Comparison of ENCODE assay signal across 14 cellular contexts in genomic region chr7:131223151-131223550, GRCh38.
DNase-seq lines count a peak whose midpoint lies in the region; ATAC-seq lines count a peak whose summit lies in the region.
"Had no signal": no experiment of that assay in that cellular context is flagged by ENCODE, and none has a peak within 500 bp of the region (broad histone marks: within the 10 kb centered on the region; RNA-seq: fewer than 3 reads in every experiment).

No MANE protein-coding gene starts in this region.

- peak overlapping the region; percentile 18 for H3K27ac Mint-ChIP-seq in stimulated activated effector memory CD8-positive, alpha-beta T cell treated with anti-CD3 and anti-CD28 coated beads, Interleukin-12 subunit alpha, Interleukin-12 subunit beta, amount 100 ng/mL, for 72 hours
- H3K27ac Mint-ChIP-seq: CD4-positive, alpha-beta T cell; HFFc6 had no signal

- H3K4me3 Mint-ChIP-seq in stimulated activated effector memory CD8-positive, alpha-beta T cell treated with anti-CD3 and anti-CD28 coated beads, Interleukin-12 subunit alpha, Interleukin-12 subunit beta, amount 100 ng/mL, for 72 hours: no peak overlapping the region
- H3K4me3 Mint-ChIP-seq: CD4-positive, alpha-beta T cell; HFFc6 had no signal

- H3K4me1 ChIP-seq in BLaER1 treated with 17β-estradiol and CSF1 and Interleukin-3, amounts not matched to agents 10 nM and 100 nM: peaks cover 29 to 46% (median 40%) of the 10 kb centered on the region in 10 experiments

- in situ Hi-C loops in G401 (cut with HindIII; ENCODE audit: low sequenced_read_pairs): no loop called here

- no peak overlapping the region for H3K4me3 ChIP-seq in BLaER1 treated with 17β-estradiol and CSF1 and Interleukin-3, amounts not matched to agents 10 nM and 100 nM

- no peaks in the 10 kb centered on the region for H3K9me3 Mint-ChIP-seq in stimulated activated effector memory CD8-positive, alpha-beta T cell treated with anti-CD3 and anti-CD28 coated beads, Interleukin-12 subunit alpha, Interleukin-12 subunit beta, amount 100 ng/mL, for 72 hours
- H3K9me3 Mint-ChIP-seq: CD4-positive, alpha-beta T cell; HFFc6 had no signal

- H3K36me3 Mint-ChIP-seq in stimulated activated effector memory CD8-positive, alpha-beta T cell treated with anti-CD3 and anti-CD28 coated beads, Interleukin-12 subunit alpha, Interleukin-12 subunit beta, amount 100 ng/mL, for 72 hours: no peaks in the 10 kb centered on the region

- peak overlapping the region in 1 of 11 experiments; percentile 29; a peak in 2 of 22 replicates for H3K9ac ChIP-seq in BLaER1 treated with 17β-estradiol and CSF1 and Interleukin-3, amounts not matched to agents 10 nM and 100 nM

- H3K4me1 Mint-ChIP-seq in stimulated activated effector memory CD8-positive, alpha-beta T cell treated with anti-CD3 and anti-CD28 coated beads, Interleukin-12 subunit alpha, Interleukin-12 subunit beta, amount 100 ng/mL, for 72 hours: peaks cover 36% of the 10 kb centered on the region

- peaks cover 5 to 46% (median 18%) of the 10 kb centered on the region in 11 experiments; a peak in 16 of 22 replicates for H3K9me3 ChIP-seq in BLaER1 treated with 17β-estradiol and CSF1 and Interleukin-3, amounts not matched to agents 10 nM and 100 nM (replicated peaks in 1 of 11)

- ATAC-seq in stimulated activated effector memory CD8-positive, alpha-beta T cell treated with anti-CD3 and anti-CD28 coated beads, Interleukin-12 subunit alpha, Interleukin-12 subunit beta, amount 100 ng/mL, for 72 hours: no peak
- no peak for ATAC-seq in HG03097 (IDR thresholded peaks at IDR 0.05; ENCODE audit: low FRiP score, unreplicated experiment)

- no peaks in the 10 kb centered on the region for H4K20me1 ChIP-seq in BLaER1 treated with 17β-estradiol and CSF1 and Interleukin-3, amounts not matched to agents 10 nM and 100 nM

- peak overlapping the region in 8 of 11 experiments; percentile 23 to 93 (median 76); a peak in 13 of 22 replicates for H3K27ac ChIP-seq in BLaER1 treated with 17β-estradiol and CSF1 and Interleukin-3, amounts not matched to agents 10 nM and 100 nM
- H3K27ac ChIP-seq: HL-60 had no signal

- H3K4me2 ChIP-seq in BLaER1 treated with 17β-estradiol and CSF1 and Interleukin-3, amounts not matched to agents 10 nM and 100 nM: 0 out of 22 replicates have a peak overlapping the region, but pooled peaks of 1 of the 11 experiments have one; percentile 17

- H3K27me3 ChIP-seq in BLaER1 treated with 17β-estradiol and CSF1 and Interleukin-3, amounts not matched to agents 10 nM and 100 nM: no peaks in the 10 kb centered on the region

- H3K36me3 ChIP-seq in BLaER1 treated with 17β-estradiol and CSF1 and Interleukin-3, amounts not matched to agents 10 nM and 100 nM: peaks cover 0 to 5% (median 0%) of the 10 kb centered on the region in 11 experiments; a peak in 1 of 22 replicates

- DNase-seq in G401 (ENCODE audit: low spot score) (peak; percentile 93), cerebellum (ENCODE audit: low spot score) (peak; percentile 33), H4 (ENCODE audit: low spot score) (no peak), Kasumi-1 (lab: John Stamatoyannopoulos, UW) (no peak)
- DNase-seq in stimulated activated effector memory CD8-positive, alpha-beta T cell treated with anti-CD3 and anti-CD28 coated beads, Interleukin-12 subunit alpha, Interleukin-12 subunit beta, amount 100 ng/mL, for 72 hours (ENCODE audit: low spot score in 2 of 2): no peak
- DNase-seq: Calu3; CD4-positive, alpha-beta T cell; DMS 273 treated with DMSO at 0.1 percent for 48 hours; GOT3; HCEC 1CT; HFFc6 had no signal

Comparison
In these comparisons a context has a peak if more than half of its experiments do, and no peak if none do; other contexts are left out.
1. DNase-seq: peak in G401 (single experiment) and cerebellum (single experiment); none in stimulated activated effector memory CD8-positive, alpha-beta T cell treated with anti-CD3 and anti-CD28 coated beads, Interleukin-12 subunit alpha, Interleukin-12 subunit beta, amount 100 ng/mL, for 72 hours (0 of 2), H4 (single experiment) and Kasumi-1 (0 of 2).